ENCODE assay signal across 1 cellular context in the genomic region with DNA sequence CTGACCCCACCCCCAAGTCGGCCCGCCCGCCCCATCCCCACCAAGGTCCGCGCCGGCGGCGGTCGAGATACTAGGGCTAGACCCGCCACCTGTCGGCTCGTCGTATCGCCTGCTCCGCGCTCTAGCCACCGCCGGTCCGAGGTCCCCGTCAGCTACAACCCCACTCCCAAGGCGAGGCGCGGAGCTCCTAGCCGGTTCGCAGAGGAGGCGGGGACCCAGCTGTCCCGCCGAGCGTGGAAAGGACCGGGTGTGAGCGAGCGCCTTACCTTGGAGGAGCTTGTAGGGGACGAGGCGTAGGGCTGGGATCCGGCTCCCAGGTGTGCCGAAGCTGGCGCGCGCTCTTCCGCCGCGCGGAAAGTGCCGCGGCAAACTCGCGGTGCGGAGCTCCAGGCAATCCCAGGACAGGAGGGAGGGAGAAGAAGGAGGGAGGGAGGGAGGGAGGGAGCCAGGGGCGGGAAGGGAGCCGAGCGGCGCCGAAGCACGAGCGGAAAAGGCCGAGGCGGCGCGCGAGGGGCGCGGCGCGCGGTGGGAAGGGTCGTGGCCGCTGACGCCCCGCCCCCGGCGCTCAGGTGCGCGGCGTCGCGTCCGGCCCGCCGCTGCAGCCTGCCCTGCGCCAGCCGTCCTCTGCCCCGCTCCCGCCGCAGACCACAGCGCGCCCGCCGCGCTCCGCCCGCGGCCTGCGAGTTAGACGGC.
TF ChIP-seq lines count a peak whose summit lies in the region.

A gene with protein sequence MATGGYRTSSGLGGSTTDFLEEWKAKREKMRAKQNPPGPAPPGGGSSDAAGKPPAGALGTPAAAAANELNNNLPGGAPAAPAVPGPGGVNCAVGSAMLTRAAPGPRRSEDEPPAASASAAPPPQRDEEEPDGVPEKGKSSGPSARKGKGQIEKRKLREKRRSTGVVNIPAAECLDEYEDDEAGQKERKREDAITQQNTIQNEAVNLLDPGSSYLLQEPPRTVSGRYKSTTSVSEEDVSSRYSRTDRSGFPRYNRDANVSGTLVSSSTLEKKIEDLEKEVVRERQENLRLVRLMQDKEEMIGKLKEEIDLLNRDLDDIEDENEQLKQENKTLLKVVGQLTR (minus strand): TSS at position 359 of the 693 bp plus-strand sequence. CDS start 720 bp downstream, outside the sequence.

TF ChIP-seq in HepG2, 621 proteins besides CTCF, POLR2A, EP300 and RAD21 (continued from another document and continues in another):
- TF ChIP-seq DR1 (CRISPR knock-in tag; IDR thresholded peaks at IDR 0.05) (no peak; the same call in 1 of the 2 replicates), SETDB1 (CRISPR knock-in tag; IDR thresholded peaks at IDR 0.05; ENCODE audit: borderline replicate concordance) (no peak), GTF2F1 (IDR thresholded peaks at IDR 0.05; ENCODE audit: low read length) (no peak), ZNF24 (IDR thresholded peaks at IDR 0.05) (no peak), ZNF878 (CRISPR knock-in tag; IDR thresholded peaks at IDR 0.05) (no peak), ZNF12 (CRISPR knock-in tag; IDR thresholded peaks at IDR 0.05) (no peak), ZNF746 (CRISPR knock-in tag; IDR thresholded peaks at IDR 0.05) (peak; percentile 99), HNRNPH1 (optimal IDR thresholded peaks at IDR 0.05; ENCODE audit: low read depth, low read length) (no peak), RFX1 (IDR thresholded peaks at IDR 0.05) (no peak), ZNF772 (CRISPR knock-in tag; IDR thresholded peaks at IDR 0.05) (no peak), ZFP82 (CRISPR knock-in tag; IDR thresholded peaks at IDR 0.05; ENCODE audit: borderline replicate concordance) (0 out of 2 replicates have a peak, but pooled peaks have one; percentile 49), KDM6A (CRISPR knock-in tag; IDR thresholded peaks at IDR 0.05; ENCODE audit: low read depth) (no peak), ZNF615 (CRISPR knock-in tag; IDR thresholded peaks at IDR 0.05; ENCODE audit: borderline replicate concordance) (no peak), ZNF567 (CRISPR knock-in tag; IDR thresholded peaks at IDR 0.05; ENCODE audit: borderline replicate concordance) (no peak), MED8 (CRISPR knock-in tag; IDR thresholded peaks at IDR 0.05; ENCODE audit: insufficient replicate concordance) (peak; percentile 47), FIP1L1 (IDR thresholded peaks at IDR 0.05; ENCODE audit: borderline replicate concordance, insufficient read depth, low read depth, low read length) (no peak), PPARG (CRISPR knock-in tag; conservative IDR thresholded peaks at IDR 0.05) (no peak), MTA1 (CRISPR knock-in tag; IDR thresholded peaks at IDR 0.05; ENCODE audit: borderline replicate concordance) (0 out of 2 replicates have a peak, but pooled peaks have one; percentile 35), ZNF616 (CRISPR knock-in tag; IDR thresholded peaks at IDR 0.05; ENCODE audit: low read depth) (peak; percentile 85; the same call in 1 of the 2 replicates), ZNF510 (CRISPR knock-in tag; IDR thresholded peaks at IDR 0.05; ENCODE audit: low read depth) (no peak; the same call in 1 of the 2 replicates), FOXA3 (CRISPR knock-in tag; IDR thresholded peaks at IDR 0.05) (no peak), KMT2B (CRISPR knock-in tag; IDR thresholded peaks at IDR 0.05) (no peak), HNRNPUL1 (IDR thresholded peaks at IDR 0.05; ENCODE audit: low read depth, low read length) (no peak), NR3C1 (CRISPR knock-in tag; IDR thresholded peaks at IDR 0.05) (no peak)
- TF ChIP-seq, protein P1, sequence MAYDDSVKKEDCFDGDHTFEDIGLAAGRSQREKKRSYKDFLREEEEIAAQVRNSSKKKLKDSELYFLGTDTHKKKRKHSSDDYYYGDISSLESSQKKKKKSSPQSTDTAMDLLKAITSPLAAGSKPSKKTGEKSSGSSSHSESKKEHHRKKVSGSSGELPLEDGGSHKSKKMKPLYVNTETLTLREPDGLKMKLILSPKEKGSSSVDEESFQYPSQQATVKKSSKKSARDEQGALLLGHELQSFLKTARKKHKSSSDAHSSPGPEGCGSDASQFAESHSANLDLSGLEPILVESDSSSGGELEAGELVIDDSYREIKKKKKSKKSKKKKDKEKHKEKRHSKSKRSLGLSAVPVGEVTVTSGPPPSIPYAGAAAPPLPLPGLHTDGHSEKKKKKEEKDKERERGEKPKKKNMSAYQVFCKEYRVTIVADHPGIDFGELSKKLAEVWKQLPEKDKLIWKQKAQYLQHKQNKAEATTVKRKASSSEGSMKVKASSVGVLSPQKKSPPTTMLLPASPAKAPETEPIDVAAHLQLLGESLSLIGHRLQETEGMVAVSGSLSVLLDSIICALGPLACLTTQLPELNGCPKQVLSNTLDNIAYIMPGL (CRISPR knock-in tag; IDR thresholded peaks at IDR 0.05; ENCODE audit: borderline replicate concordance in 1 of 2, low read depth in 1 of 2), result peak; percentile 20 to 60; a peak in 2 of 4 replicates
- TF ChIP-seq, protein P2, sequence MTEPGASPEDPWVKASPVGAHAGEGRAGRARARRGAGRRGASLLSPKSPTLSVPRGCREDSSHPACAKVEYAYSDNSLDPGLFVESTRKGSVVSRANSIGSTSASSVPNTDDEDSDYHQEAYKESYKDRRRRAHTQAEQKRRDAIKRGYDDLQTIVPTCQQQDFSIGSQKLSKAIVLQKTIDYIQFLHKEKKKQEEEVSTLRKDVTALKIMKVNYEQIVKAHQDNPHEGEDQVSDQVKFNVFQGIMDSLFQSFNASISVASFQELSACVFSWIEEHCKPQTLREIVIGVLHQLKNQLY (CRISPR knock-in tag; IDR thresholded peaks at IDR 0.05), result no peak
- TF ChIP-seq, protein P3, sequence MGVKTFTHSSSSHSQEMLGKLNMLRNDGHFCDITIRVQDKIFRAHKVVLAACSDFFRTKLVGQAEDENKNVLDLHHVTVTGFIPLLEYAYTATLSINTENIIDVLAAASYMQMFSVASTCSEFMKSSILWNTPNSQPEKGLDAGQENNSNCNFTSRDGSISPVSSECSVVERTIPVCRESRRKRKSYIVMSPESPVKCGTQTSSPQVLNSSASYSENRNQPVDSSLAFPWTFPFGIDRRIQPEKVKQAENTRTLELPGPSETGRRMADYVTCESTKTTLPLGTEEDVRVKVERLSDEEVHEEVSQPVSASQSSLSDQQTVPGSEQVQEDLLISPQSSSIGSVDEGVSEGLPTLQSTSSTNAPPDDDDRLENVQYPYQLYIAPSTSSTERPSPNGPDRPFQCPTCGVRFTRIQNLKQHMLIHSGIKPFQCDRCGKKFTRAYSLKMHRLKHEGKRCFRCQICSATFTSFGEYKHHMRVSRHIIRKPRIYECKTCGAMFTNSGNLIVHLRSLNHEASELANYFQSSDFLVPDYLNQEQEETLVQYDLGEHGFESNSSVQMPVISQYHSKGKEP (CRISPR knock-in tag; IDR thresholded peaks at IDR 0.05), result no peak
- TF ChIP-seq, protein P4, sequence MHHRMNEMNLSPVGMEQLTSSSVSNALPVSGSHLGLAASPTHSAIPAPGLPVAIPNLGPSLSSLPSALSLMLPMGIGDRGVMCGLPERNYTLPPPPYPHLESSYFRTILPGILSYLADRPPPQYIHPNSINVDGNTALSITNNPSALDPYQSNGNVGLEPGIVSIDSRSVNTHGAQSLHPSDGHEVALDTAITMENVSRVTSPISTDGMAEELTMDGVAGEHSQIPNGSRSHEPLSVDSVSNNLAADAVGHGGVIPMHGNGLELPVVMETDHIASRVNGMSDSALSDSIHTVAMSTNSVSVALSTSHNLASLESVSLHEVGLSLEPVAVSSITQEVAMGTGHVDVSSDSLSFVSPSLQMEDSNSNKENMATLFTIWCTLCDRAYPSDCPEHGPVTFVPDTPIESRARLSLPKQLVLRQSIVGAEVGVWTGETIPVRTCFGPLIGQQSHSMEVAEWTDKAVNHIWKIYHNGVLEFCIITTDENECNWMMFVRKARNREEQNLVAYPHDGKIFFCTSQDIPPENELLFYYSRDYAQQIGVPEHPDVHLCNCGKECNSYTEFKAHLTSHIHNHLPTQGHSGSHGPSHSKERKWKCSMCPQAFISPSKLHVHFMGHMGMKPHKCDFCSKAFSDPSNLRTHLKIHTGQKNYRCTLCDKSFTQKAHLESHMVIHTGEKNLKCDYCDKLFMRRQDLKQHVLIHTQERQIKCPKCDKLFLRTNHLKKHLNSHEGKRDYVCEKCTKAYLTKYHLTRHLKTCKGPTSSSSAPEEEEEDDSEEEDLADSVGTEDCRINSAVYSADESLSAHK (CRISPR knock-in tag; IDR thresholded peaks at IDR 0.05; ENCODE audit: borderline replicate concordance), result no peak
- TF ChIP-seq, protein P5, sequence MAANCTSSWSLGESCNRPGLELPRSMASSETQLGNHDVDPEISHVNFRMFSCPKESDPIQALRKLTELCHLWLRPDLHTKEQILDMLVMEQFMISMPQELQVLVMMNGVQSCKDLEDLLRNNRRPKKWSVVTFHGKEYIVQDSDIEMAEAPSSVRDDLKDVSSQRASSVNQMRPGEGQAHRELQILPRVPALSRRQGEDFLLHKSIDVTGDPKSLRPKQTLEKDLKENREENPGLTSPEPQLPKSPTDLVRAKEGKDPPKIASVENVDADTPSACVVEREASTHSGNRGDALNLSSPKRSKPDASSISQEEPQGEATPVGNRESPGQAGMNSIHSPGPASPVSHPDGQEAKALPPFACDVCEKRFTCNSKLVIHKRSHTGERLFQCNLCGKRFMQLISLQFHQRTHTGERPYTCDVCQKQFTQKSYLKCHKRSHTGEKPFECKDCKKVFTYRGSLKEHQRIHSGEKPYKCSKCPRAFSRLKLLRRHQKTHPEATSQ (CRISPR knock-in tag; IDR thresholded peaks at IDR 0.05; ENCODE audit: borderline replicate concordance), result peak; percentile 86; the same call in 1 of the 2 replicates
- TF ChIP-seq, protein P6, sequence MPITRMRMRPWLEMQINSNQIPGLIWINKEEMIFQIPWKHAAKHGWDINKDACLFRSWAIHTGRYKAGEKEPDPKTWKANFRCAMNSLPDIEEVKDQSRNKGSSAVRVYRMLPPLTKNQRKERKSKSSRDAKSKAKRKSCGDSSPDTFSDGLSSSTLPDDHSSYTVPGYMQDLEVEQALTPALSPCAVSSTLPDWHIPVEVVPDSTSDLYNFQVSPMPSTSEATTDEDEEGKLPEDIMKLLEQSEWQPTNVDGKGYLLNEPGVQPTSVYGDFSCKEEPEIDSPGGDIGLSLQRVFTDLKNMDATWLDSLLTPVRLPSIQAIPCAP (CRISPR knock-in tag; IDR thresholded peaks at IDR 0.05; ENCODE audit: low read depth), result no peak
- TF ChIP-seq, protein P7, sequence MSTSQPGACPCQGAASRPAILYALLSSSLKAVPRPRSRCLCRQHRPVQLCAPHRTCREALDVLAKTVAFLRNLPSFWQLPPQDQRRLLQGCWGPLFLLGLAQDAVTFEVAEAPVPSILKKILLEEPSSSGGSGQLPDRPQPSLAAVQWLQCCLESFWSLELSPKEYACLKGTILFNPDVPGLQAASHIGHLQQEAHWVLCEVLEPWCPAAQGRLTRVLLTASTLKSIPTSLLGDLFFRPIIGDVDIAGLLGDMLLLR (CRISPR knock-in tag; IDR thresholded peaks at IDR 0.05), result no peak
- TF ChIP-seq, protein P8, sequence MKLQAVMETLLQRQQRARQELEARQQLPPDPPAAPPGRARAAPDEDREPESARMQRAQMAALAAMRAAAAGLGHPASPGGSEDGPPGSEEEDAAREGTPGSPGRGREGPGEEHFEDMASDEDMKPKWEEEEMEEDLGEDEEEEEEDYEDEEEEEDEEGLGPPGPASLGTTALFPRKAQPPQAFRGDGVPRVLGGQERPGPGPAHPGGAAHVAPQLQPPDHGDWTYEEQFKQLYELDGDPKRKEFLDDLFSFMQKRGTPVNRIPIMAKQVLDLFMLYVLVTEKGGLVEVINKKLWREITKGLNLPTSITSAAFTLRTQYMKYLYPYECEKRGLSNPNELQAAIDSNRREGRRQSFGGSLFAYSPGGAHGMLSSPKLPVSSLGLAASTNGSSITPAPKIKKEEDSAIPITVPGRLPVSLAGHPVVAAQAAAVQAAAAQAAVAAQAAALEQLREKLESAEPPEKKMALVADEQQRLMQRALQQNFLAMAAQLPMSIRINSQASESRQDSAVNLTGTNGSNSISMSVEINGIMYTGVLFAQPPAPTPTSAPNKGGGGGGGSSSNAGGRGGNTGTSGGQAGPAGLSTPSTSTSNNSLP (IDR thresholded peaks at IDR 0.05; ENCODE audit: low read depth, low read length), result no peak
- TF ChIP-seq, protein P9, sequence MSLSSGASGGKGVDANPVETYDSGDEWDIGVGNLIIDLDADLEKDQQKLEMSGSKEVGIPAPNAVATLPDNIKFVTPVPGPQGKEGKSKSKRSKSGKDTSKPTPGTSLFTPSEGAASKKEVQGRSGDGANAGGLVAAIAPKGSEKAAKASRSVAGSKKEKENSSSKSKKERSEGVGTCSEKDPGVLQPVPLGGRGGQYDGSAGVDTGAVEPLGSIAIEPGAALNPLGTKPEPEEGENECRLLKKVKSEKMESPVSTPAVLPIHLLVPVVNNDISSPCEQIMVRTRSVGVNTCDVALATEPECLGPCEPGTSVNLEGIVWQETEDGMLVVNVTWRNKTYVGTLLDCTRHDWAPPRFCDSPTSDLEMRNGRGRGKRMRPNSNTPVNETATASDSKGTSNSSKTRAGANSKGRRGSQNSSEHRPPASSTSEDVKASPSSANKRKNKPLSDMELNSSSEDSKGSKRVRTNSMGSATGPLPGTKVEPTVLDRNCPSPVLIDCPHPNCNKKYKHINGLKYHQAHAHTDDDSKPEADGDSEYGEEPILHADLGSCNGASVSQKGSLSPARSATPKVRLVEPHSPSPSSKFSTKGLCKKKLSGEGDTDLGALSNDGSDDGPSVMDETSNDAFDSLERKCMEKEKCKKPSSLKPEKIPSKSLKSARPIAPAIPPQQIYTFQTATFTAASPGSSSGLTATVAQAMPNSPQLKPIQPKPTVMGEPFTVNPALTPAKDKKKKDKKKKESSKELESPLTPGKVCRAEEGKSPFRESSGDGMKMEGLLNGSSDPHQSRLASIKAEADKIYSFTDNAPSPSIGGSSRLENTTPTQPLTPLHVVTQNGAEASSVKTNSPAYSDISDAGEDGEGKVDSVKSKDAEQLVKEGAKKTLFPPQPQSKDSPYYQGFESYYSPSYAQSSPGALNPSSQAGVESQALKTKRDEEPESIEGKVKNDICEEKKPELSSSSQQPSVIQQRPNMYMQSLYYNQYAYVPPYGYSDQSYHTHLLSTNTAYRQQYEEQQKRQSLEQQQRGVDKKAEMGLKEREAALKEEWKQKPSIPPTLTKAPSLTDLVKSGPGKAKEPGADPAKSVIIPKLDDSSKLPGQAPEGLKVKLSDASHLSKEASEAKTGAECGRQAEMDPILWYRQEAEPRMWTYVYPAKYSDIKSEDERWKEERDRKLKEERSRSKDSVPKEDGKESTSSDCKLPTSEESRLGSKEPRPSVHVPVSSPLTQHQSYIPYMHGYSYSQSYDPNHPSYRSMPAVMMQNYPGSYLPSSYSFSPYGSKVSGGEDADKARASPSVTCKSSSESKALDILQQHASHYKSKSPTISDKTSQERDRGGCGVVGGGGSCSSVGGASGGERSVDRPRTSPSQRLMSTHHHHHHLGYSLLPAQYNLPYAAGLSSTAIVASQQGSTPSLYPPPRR (CRISPR knock-in tag; IDR thresholded peaks at IDR 0.05; ENCODE audit: borderline replicate concordance), result no peak
- TF ChIP-seq, protein P10, sequence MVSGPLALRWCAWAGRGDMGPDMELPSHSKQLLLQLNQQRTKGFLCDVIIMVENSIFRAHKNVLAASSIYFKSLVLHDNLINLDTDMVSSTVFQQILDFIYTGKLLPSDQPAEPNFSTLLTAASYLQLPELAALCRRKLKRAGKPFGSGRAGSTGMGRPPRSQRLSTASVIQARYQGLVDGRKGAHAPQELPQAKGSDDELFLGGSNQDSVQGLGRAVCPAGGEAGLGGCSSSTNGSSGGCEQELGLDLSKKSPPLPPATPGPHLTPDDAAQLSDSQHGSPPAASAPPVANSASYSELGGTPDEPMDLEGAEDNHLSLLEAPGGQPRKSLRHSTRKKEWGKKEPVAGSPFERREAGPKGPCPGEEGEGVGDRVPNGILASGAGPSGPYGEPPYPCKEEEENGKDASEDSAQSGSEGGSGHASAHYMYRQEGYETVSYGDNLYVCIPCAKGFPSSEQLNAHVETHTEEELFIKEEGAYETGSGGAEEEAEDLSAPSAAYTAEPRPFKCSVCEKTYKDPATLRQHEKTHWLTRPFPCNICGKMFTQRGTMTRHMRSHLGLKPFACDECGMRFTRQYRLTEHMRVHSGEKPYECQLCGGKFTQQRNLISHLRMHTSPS (CRISPR knock-in tag; IDR thresholded peaks at IDR 0.05; ENCODE audit: low read depth), result 0 out of 2 replicates have a peak, but pooled peaks have one; percentile 31
